In the genomic region with DNA sequence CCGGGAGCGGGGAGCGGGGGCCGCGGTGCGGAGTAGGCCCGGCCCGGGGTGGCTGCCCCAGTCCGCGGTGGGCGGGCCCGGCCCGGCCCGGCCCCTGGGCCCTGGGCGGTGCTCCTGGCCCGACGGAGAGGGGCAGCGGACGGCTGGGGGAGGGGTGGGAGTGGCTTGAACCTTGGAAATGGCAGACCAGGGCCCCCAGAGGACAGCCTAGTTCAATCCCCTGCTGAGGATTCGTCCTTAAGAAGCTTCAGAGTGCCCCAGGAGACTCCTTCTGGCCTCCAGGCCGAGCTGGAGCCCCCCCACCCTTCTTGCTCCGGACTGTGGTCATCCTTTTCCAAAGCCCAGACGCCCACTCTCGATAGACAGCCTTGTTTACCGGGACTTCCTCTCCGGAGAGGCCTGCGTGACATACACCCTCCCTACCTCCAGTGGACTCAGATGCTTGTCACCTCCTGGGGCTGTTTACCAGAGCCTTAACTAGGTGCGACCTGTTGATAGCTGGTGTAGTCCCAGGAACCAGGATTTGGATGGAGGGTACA, we compare ENCODE assay signal across 8 cellular contexts. TPM values are rescaled to one million over a fixed set of nuclear protein-coding genes. Genes with fewer than 3 reads are reported as not detected.
DNase-seq lines count a peak whose midpoint lies in the region; ATAC-seq, FAIRE-seq and TF ChIP-seq lines count a peak whose summit lies in the region.

No MANE protein-coding gene starts in this region.

- H3K9ac ChIP-seq in keratinocyte (ENCODE audit: control insufficient read depth, extremely low read depth, insufficient read depth, low read length): peak overlapping the region; percentile 95

- peak overlapping the region; percentile 93 for H3K4me3 Mint-ChIP-seq in T-helper 17 cell

- no peaks in the 10 kb centered on the region for H3K9me1 ChIP-seq in keratinocyte (ENCODE audit: control insufficient read depth, extremely low read depth, insufficient read depth, low read length)

- no peaks in the 10 kb centered on the region for H4K20me1 ChIP-seq in keratinocyte (ENCODE audit: control insufficient read depth, extremely low read depth, insufficient read depth, low read length)

- no peak overlapping the region for H2AFZ ChIP-seq in keratinocyte (ENCODE audit: control insufficient read depth, low read length)

- peaks cover 13 to 27% of the 10 kb centered on the region in 2 experiments for H3K36me3 ChIP-seq in keratinocyte (ENCODE audit: control insufficient read depth in 2 of 2, extremely low read depth in 1 of 2, insufficient read depth in 2 of 2, low read length in 2 of 2)

- ATAC-seq in GM21390 (IDR thresholded peaks at IDR 0.05; ENCODE audit: unreplicated experiment): peak; percentile 67
- peak; percentile 50 for ATAC-seq in T-helper 17 cell

- no peak for FAIRE-seq in keratinocyte (lab: Jason Lieb, UNC)

- H3K4me1 ChIP-seq in keratinocyte (ENCODE audit: control insufficient read depth, extremely low read depth, insufficient read depth, low read length): peaks cover 49% of the 10 kb centered on the region

- peaks cover 25% of the 10 kb centered on the region for H3K79me2 ChIP-seq in keratinocyte (ENCODE audit: control insufficient read depth, insufficient read depth, low read length)

- H3K4me1 Mint-ChIP-seq in T-helper 17 cell: peaks cover 42% of the 10 kb centered on the region

- no peak for TF ChIP-seq CTCF in keratinocyte (optimal IDR thresholded peaks at IDR 0.05 in 1 of 3, IDR thresholded peaks at IDR 0.05 in 1 of 3, conservative IDR thresholded peaks at IDR 0.05 in 1 of 3; ENCODE audit: extremely low read depth in 1 of 3, insufficient read depth in 2 of 3, low read length in 3 of 3)

- H3K36me3 Mint-ChIP-seq in T-helper 17 cell (ENCODE audit: low read depth): peaks cover 3% of the 10 kb centered on the region

- H3K4me3 ChIP-seq in keratinocyte (ENCODE audit: control insufficient read depth in 2 of 3, extremely low read depth in 1 of 3, insufficient read depth in 2 of 3, low read depth in 1 of 3, low read length in 3 of 3): peak overlapping the region; percentile 62 to 96 (median 78)

- dilution Hi-C loops in keratinocyte (cut with MboI; ENCODE audit: extremely low pct_ligation_motif_present, low sequenced_read_pairs): no loop called here

- peak overlapping the region; percentile 92 for H3K27ac ChIP-seq in caudate nucleus (ENCODE audit: low read depth, low read length)
- H3K27ac ChIP-seq in keratinocyte (ENCODE audit: control insufficient read depth, insufficient read depth, low read length): peak overlapping the region; percentile 94

- H3K4me2 ChIP-seq in keratinocyte (ENCODE audit: control insufficient read depth, extremely low read depth, insufficient read depth, low read depth, low read length): peak overlapping the region; percentile 94

- no peaks in the 10 kb centered on the region for H3K27me3 Mint-ChIP-seq in T-helper 17 cell

- DNase-seq in ELR (ENCODE audit: low read depth) (peak; percentile 76), HPDE6-E6E7 (ENCODE audit: extremely low spot score) (peak; percentile 53), T-helper 17 cell (no peak), caudate nucleus (lab: John Stamatoyannopoulos, UW) (peak in 31 of 61 donors; percentile 30 to 84 (median 59)), keratinocyte (ENCODE audit: low read depth, low spot score) (no peak), cerebellar nuclear complex (lab: John Stamatoyannopoulos, UW) (no peak)
- DNase-seq in stimulated activated CD4-positive, alpha-beta T cell treated with anti-CD3 and anti-CD28 coated beads, Interleukin-12 subunit alpha, Interleukin-12 subunit beta, amount 100 ng/mL, for 48 hours (ENCODE audit: low read depth in 2 of 3, low spot score in 1 of 3): peak; percentile 38 to 57 (median 44)

- peak overlapping the region; percentile 96 for H3K27ac Mint-ChIP-seq in T-helper 17 cell

- H3K9me3 ChIP-seq in T-helper 17 cell (ENCODE audit: control insufficient read depth, low read length, poor library complexity, severe bottlenecking) (no peaks in the 10 kb centered on the region), keratinocyte (ENCODE audit: control insufficient read depth, low read depth, low read length) (no peaks in the 10 kb centered on the region)

- no peaks in the 10 kb centered on the region for H3K27me3 ChIP-seq in keratinocyte (ENCODE audit: control insufficient read depth, extremely low read depth, insufficient read depth, low read length)

RNA-seq across cellular contexts. Expression of a gene that starts 0.5 kb away (rescaled TPM):
- 100 to 1,000 TPM; 118 to 128 TPM for total RNA-seq in T-helper 17 cell
- 20.4 to 26.0 TPM (median 25.6 TPM) in 3 replicates for polyA plus RNA-seq in keratinocyte
- 11.0 TPM for polyA plus RNA-seq in keratinocyte (2011; ENCODE audit: low read depth)
- polyA plus RNA-seq in keratinocyte (2011; cell fraction: cytosol; rRNA removed): 19.1 and 19.4 TPM in 2 replicates
- 59.1 and 62.5 TPM in 2 replicates for polyA plus RNA-seq in keratinocyte (2011; cell fraction: nucleus; rRNA removed)
- 29.5 and 38.1 TPM in 2 replicates for polyA plus RNA-seq in keratinocyte (2012; ENCODE audit: low replicate concordance)
- polyA minus RNA-seq in keratinocyte: 30.4 to 55.1 TPM (median 36.3 TPM) in 3 replicates
- polyA minus RNA-seq in keratinocyte (2011; cell fraction: cytosol; rRNA and poly(A)+ RNA removed): 18.2 TPM
- 30.8 and 40.9 TPM in 2 replicates for polyA minus RNA-seq in keratinocyte (2011; cell fraction: nucleus; rRNA and poly(A)+ RNA removed)

RNA-seq across cellular contexts. Expression of a gene that starts 0.7 kb away (rescaled TPM):
- 1 to 10 TPM; 4.2 to 6.0 TPM for total RNA-seq in T-helper 17 cell
- 1.1 to 1.8 TPM (median 1.6 TPM) in 3 replicates for polyA plus RNA-seq in keratinocyte
- polyA plus RNA-seq in keratinocyte (2011; ENCODE audit: low read depth): 0.26 TPM
- 0.83 and 1.0 TPM in 2 replicates for polyA plus RNA-seq in keratinocyte (2011; cell fraction: cytosol; rRNA removed)
- polyA plus RNA-seq in keratinocyte (2011; cell fraction: nucleus; rRNA removed): 7.6 and 8.3 TPM in 2 replicates
- 0.65 and 1.2 TPM in 2 replicates for polyA plus RNA-seq in keratinocyte (2012; ENCODE audit: low replicate concordance)
- 0.26 to 1.6 TPM (median 0.59 TPM) in 3 replicates for polyA minus RNA-seq in keratinocyte
- polyA minus RNA-seq in keratinocyte (2011; cell fraction: cytosol; rRNA and poly(A)+ RNA removed): not detected
- polyA minus RNA-seq in keratinocyte (2011; cell fraction: nucleus; rRNA and poly(A)+ RNA removed): 0.32 and 1.1 TPM in 2 replicates

RNA-seq across cellular contexts. Expression of a gene that starts 12.4 kb away (rescaled TPM):
- total RNA-seq in T-helper 17 cell: 10 to 100 TPM; 64.3 to 82.6 TPM
- polyA plus RNA-seq in keratinocyte: 25.3 to 31.1 TPM (median 27.4 TPM) in 3 replicates
- 1.6 TPM for polyA plus RNA-seq in keratinocyte (2011; ENCODE audit: low read depth)
- polyA plus RNA-seq in keratinocyte (2011; cell fraction: cytosol; rRNA removed): 12.9 and 25.7 TPM in 2 replicates
- polyA plus RNA-seq in keratinocyte (2011; cell fraction: nucleus; rRNA removed): 82.1 and 87.4 TPM in 2 replicates
- 23.7 and 29.3 TPM in 2 replicates for polyA plus RNA-seq in keratinocyte (2012; ENCODE audit: low replicate concordance)
- 7.9 to 14.1 TPM (median 8.1 TPM) in 3 replicates for polyA minus RNA-seq in keratinocyte
- 14.2 TPM for polyA minus RNA-seq in keratinocyte (2011; cell fraction: cytosol; rRNA and poly(A)+ RNA removed)
- polyA minus RNA-seq in keratinocyte (2011; cell fraction: nucleus; rRNA and poly(A)+ RNA removed): 7.8 and 9.8 TPM in 2 replicates

RNA-seq across cellular contexts. Expression of a gene that starts 31.4 kb away (rescaled TPM):
- under 1 TPM in 1 of 2 donors, not detected in 1; 0.22 TPM for total RNA-seq in T-helper 17 cell
- 4.9 to 9.0 TPM (median 6.5 TPM) in 3 replicates for polyA plus RNA-seq in keratinocyte
- polyA plus RNA-seq in keratinocyte (2011; ENCODE audit: low read depth): 1.2 TPM
- 3.4 and 4.3 TPM in 2 replicates for polyA plus RNA-seq in keratinocyte (2011; cell fraction: cytosol; rRNA removed)
- polyA plus RNA-seq in keratinocyte (2011; cell fraction: nucleus; rRNA removed): 22.8 and 30.1 TPM in 2 replicates
- polyA plus RNA-seq in keratinocyte (2012; ENCODE audit: low replicate concordance): 4.4 and 6.6 TPM in 2 replicates
- 10.8 to 22.1 TPM (median 18.5 TPM) in 3 replicates for polyA minus RNA-seq in keratinocyte
- polyA minus RNA-seq in keratinocyte (2011; cell fraction: cytosol; rRNA and poly(A)+ RNA removed): 10.9 TPM
- 25.7 and 35.4 TPM in 2 replicates for polyA minus RNA-seq in keratinocyte (2011; cell fraction: nucleus; rRNA and poly(A)+ RNA removed)

Comparison
In these comparisons a context has a peak if more than half of its experiments do, and no peak if none do; other contexts are left out.
1. DNase-seq: peak in ELR (single experiment), HPDE6-E6E7 (single experiment), caudate nucleus (31 of 61) and stimulated activated CD4-positive, alpha-beta T cell treated with anti-CD3 and anti-CD28 coated beads, Interleukin-12 subunit alpha, Interleukin-12 subunit beta, amount 100 ng/mL, for 48 hours (3 of 3); none in T-helper 17 cell (0 of 3), keratinocyte (single experiment) and cerebellar nuclear complex (0 of 2).